15 cellular contexts compared by ENCODE assay signal in the genomic region with DNA sequence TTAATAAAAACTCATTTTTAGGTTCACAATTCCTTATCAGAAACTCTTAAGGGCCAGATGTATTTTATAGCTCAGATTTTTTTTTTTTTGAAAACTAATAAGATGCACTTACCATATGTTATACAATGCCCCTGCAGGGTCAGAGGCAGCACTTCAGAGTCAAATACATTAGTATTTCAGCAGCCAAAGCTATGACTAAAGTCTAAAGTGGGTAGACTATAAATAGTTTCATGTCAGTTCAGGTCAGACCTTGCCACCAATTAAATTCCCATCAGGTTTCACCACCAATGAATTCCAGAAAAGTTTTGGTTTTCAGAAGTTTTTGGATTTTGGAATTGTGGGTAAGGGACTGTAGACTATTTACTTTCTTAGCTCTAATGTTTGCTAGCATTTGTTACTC.
A peak's percentile ranks its signal among the peaks of the same experiment; 100 is the strongest.
DNase-seq lines count a peak whose midpoint lies in the region; ATAC-seq and TF ChIP-seq lines count a peak whose summit lies in the region.
"Had no signal": no experiment of that assay in that cellular context is flagged by ENCODE, and none has a peak within 500 bp of the region (broad histone marks: within the 10 kb centered on the region; RNA-seq: fewer than 3 reads in every experiment).

No MANE protein-coding gene starts in this region.

- no peak overlapping the region for H3K4me3 Mint-ChIP-seq in immature natural killer cell

- H3K4me3 ChIP-seq in fibroblast of mammary gland (ENCODE audit: control insufficient read depth, low read depth, low read length) (no peak overlapping the region), gastrocnemius medialis (no peak overlapping the region)
- H3K4me3 ChIP-seq: breast epithelium, mucosa of descending colon, tibial nerve had no signal

- peak; percentile 56 for DNase-seq in EH (ENCODE audit: low read depth)
- peak; percentile 10 for DNase-seq in H4 (ENCODE audit: low spot score)
- peak; percentile 11 for DNase-seq in fibroblast of mammary gland (ENCODE audit: low read depth)
- no peak for DNase-seq in gastrocnemius medialis
- DNase-seq in amygdala (lab: John Stamatoyannopoulos, UW): no peak
- no peak for DNase-seq in immature natural killer cell
- DNase-seq: effector memory CD4-positive, alpha-beta T cell; H7; mucosa of descending colon had no signal

- H3K9me3 Mint-ChIP-seq in immature natural killer cell: no peaks in the 10 kb centered on the region
- H3K9me3 Mint-ChIP-seq: IgD-negative memory B cell had no signal

- no peaks in the 10 kb centered on the region for H3K36me3 ChIP-seq in gastrocnemius medialis
- H3K36me3 ChIP-seq: breast epithelium, tibial nerve had no signal

- TF ChIP-seq CTCF in fibroblast of mammary gland (conservative IDR thresholded peaks at IDR 0.05; ENCODE audit: control insufficient read depth, insufficient read depth, low read depth, low read length) (no peak), gastrocnemius medialis (IDR thresholded peaks at IDR 0.05 in 4 of 5, conservative IDR thresholded peaks at IDR 0.05 in 1 of 5) (no peak)

- H3K9me3 ChIP-seq in gastrocnemius medialis: no peaks in the 10 kb centered on the region
- H3K9me3 ChIP-seq: breast epithelium, mucosa of descending colon, tibial nerve had no signal

- H3K4me1 Mint-ChIP-seq in immature natural killer cell: peaks cover 56 to 84% of the 10 kb centered on the region in 2 donors

- peak overlapping the region; percentile 62 to 78 (median 74) for H3K27ac ChIP-seq in gastrocnemius medialis
- H3K27ac ChIP-seq: breast epithelium, foreskin keratinocyte, parathyroid adenoma, tibial nerve had no signal

- H3K27ac Mint-ChIP-seq in immature natural killer cell: no peak overlapping the region

- in situ Hi-C loops in gastrocnemius medialis (cut with MboI; ENCODE audit: low sequenced_read_pairs in 4 of 4): loop anchor here in 1 of 4 donors (25.0 kb wide), 1 partner anchor 217 kb away; no protein-coding TSS in a partner anchor

- peaks cover 50 to 51% of the 10 kb centered on the region in 2 donors for H3K4me1 ChIP-seq in gastrocnemius medialis
- H3K4me1 ChIP-seq: breast epithelium, foreskin keratinocyte, parathyroid adenoma had no signal

- H3K36me3 Mint-ChIP-seq in immature natural killer cell: no peaks in the 10 kb centered on the region
- H3K36me3 Mint-ChIP-seq: IgD-negative memory B cell had no signal

- no peak for TF ChIP-seq POLR2A in gastrocnemius medialis (IDR thresholded peaks at IDR 0.05)

- peak; percentile 89 to 90 for ATAC-seq in gastrocnemius medialis
- ATAC-seq in HG02852 (IDR thresholded peaks at IDR 0.05; ENCODE audit: unreplicated experiment): no peak
- ATAC-seq: foreskin keratinocyte, mucosa of descending colon had no signal

- peaks cover 1 to 5% (median 4%) of the 10 kb centered on the region in 3 donors for H3K27me3 Mint-ChIP-seq in immature natural killer cell (ENCODE audit: low read depth in 3 of 3)
- H3K27me3 Mint-ChIP-seq: IgD-negative memory B cell had no signal

- intact Hi-C loops in gastrocnemius medialis (cut with DNase I; ENCODE audit: low total_unique reads): loop anchor here (2.0 kb wide), 1 partner anchor 26 kb away; no protein-coding TSS in a partner anchor

- H3K27me3 ChIP-seq in gastrocnemius medialis: no peaks in the 10 kb centered on the region
- H3K27me3 ChIP-seq: breast epithelium, foreskin keratinocyte, tibial nerve had no signal

Comparison
In these comparisons a context has a peak if more than half of its experiments do, and no peak if none do; other contexts are left out.
1. DNase-seq: peak in EH (single experiment), H4 (single experiment) and fibroblast of mammary gland (single experiment); none in gastrocnemius medialis (0 of 2), amygdala (0 of 56) and immature natural killer cell (0 of 3).